In the genomic region with DNA sequence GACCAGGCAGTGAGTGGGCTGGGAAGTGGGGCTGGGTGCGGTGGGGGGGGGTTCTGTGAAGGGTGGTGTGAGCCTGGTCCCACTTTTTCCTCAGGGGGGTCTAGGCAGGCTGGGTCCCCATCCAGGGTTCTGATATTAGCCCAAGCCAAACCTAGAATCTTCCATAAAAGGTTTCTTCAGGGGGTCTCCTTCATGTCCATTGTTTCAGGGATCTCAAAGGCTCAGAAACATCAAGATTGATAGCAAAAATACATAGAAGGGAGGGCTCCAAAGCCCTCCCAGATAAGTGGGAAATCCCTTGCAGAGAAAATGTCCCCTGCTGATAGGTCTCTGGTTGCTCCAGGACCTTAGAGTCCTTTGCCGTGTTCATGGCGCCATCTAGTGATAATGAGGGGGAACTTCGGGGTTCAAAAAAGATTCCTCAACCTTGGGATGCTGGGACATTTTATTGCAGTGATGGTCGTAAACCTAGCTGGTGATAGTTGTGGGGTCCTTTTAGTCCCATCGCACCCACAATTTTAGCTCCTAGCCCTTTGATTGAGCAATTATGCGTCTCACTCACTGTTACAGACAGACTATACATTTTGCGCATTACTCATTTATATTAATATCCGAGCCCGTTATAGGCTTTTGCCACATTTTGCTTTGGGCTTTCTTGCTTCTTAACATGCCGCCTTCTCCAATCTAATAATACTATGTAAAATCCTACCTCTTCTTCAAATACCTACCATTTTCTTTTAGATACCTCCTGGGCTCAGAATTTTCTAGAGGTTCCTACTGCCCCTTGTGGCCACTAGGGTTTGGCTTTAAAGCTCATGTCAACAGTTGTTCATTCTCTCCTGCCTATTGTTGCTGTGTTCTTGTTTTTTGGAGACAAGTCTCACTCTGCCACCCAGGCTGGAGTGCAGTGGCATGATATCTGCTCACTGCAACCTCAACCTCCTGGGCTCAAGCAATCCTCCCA, we compare ENCODE assay signal across 8 cellular contexts. TPM values are rescaled to one million over a fixed set of nuclear protein-coding genes. Genes with fewer than 3 reads are reported as not detected.
DNase-seq lines count a peak whose midpoint lies in the region; ATAC-seq and TF ChIP-seq lines count a peak whose summit lies in the region.

No MANE protein-coding gene starts in this region.

- no peaks in the 10 kb centered on the region for H3K36me3 Mint-ChIP-seq in activated CD4-positive, alpha-beta memory T cell treated with anti-CD3 and anti-CD28 coated beads, Interleukin-2, amount 10 ng/mL, durations not matched to agents 7 days and 5 days (ENCODE audit: low read depth)
- H3K36me3 Mint-ChIP-seq in neural progenitor cell, result peaks cover 29% of the 10 kb centered on the region

- peaks cover 6% of the 10 kb centered on the region for H3K36me3 ChIP-seq in neural progenitor cell

- H3K4me2 ChIP-seq in neural progenitor cell, result peak overlapping the region; percentile 19

- no peaks in the 10 kb centered on the region for H3K9me3 ChIP-seq in neural progenitor cell (ENCODE audit: low read depth)

- H3K27ac Mint-ChIP-seq in activated CD4-positive, alpha-beta memory T cell treated with anti-CD3 and anti-CD28 coated beads, Interleukin-2, amount 10 ng/mL, durations not matched to agents 7 days and 5 days, result no peak overlapping the region
- peak overlapping the region; percentile 92 for H3K27ac Mint-ChIP-seq in neural progenitor cell

- POLR2A ChIA-PET in activated CD4-positive, alpha-beta memory T cell treated with anti-CD3 and anti-CD28 coated beads, Interleukin-2, amount 10 ng/mL, durations not matched to agents 7 days and 5 days (lab: Charles Lee), result interaction anchor here (0.6 to 1.4 kb wide), 2 partner anchors 149 to 236 kb away, joined by 3 to 4 read pairs; no protein-coding TSS in a partner anchor

- peaks cover 90% of the 10 kb centered on the region for H3F3A ChIP-seq in neural progenitor cell (ENCODE audit: low read depth)

- DNase-seq in Caki2 (ENCODE audit: low read depth) (peak; percentile 67), HL-60 (ENCODE audit: low read depth in 1 of 2, low spot score in 1 of 2) (peak; percentile 36 to 70), NCI-H69 (lab: John Stamatoyannopoulos, UW) (peak; percentile 81), fibroblast of peridontal ligament (ENCODE audit: extremely low read depth) (peak; percentile 86), neural progenitor cell (ENCODE audit: low spot score) (peak; percentile 93)
- peak; percentile 55 for DNase-seq in activated CD4-positive, alpha-beta memory T cell treated with anti-CD3 and anti-CD28 coated beads, Interleukin-2, amount 10 ng/mL, durations not matched to agents 7 days and 5 days
- no peak for DNase-seq in effector CD8-positive, alpha-beta T cell (lab: John Stamatoyannopoulos, UW)

- CTCF ChIA-PET in activated CD4-positive, alpha-beta memory T cell treated with anti-CD3 and anti-CD28 coated beads, Interleukin-2, amount 10 ng/mL, durations not matched to agents 7 days and 5 days (lab: Charles Lee), result interaction anchor here (0.6 to 2.3 kb wide), 35 partner anchors 9 to 1596 kb away, joined by 3 to 20 read pairs (median 4); a partner anchor contains a TSS

- H3K27ac ChIP-seq in HL-60 (replicated peaks) (no peak overlapping the region), neural progenitor cell (peak overlapping the region; percentile 86)

- H3K9ac ChIP-seq in neural progenitor cell, result no peak overlapping the region

- H3K4me3 ChIP-seq in HL-60 (replicated peaks; ENCODE audit: insufficient read depth, low read length) (no peak overlapping the region), neural progenitor cell (no peak overlapping the region)

- TF ChIP-seq CTCF in HL-60 (IDR thresholded peaks at IDR 0.05; ENCODE audit: insufficient read depth, low read length), result peak; percentile 84
- TF ChIP-seq CTCF in neural progenitor cell (IDR thresholded peaks at IDR 0.05), result peak; percentile 82

- H4K20me1 ChIP-seq in neural progenitor cell (ENCODE audit: low read depth), result peaks cover 95% of the 10 kb centered on the region

- H2AFZ ChIP-seq in neural progenitor cell (replicated peaks), result no peak overlapping the region

- H3K27me3 ChIP-seq in HL-60 (ENCODE audit: insufficient read depth, poor library complexity, severe bottlenecking) (no peaks in the 10 kb centered on the region), neural progenitor cell (no peaks in the 10 kb centered on the region)

- in situ Hi-C loops in Caki2 (cut with HindIII; ENCODE audit: low pct_unique_long_range_greater_than_20kb, low sequenced_read_pairs), result no loop called here

- peaks cover 14% of the 10 kb centered on the region for H3K4me1 ChIP-seq in neural progenitor cell

- peaks cover 98% of the 10 kb centered on the region for H3K79me2 ChIP-seq in neural progenitor cell (ENCODE audit: low read depth)

- H3K4me1 Mint-ChIP-seq in activated CD4-positive, alpha-beta memory T cell treated with anti-CD3 and anti-CD28 coated beads, Interleukin-2, amount 10 ng/mL, durations not matched to agents 7 days and 5 days, result no peaks in the 10 kb centered on the region
- peaks cover 15% of the 10 kb centered on the region for H3K4me1 Mint-ChIP-seq in neural progenitor cell

- ATAC-seq in GM21825 (IDR thresholded peaks at IDR 0.05; ENCODE audit: unreplicated experiment), result no peak

- no peaks in the 10 kb centered on the region for H3K9me3 Mint-ChIP-seq in activated CD4-positive, alpha-beta memory T cell treated with anti-CD3 and anti-CD28 coated beads, Interleukin-2, amount 10 ng/mL, durations not matched to agents 7 days and 5 days
- no peaks in the 10 kb centered on the region for H3K9me3 Mint-ChIP-seq in neural progenitor cell

- H3K4me3 Mint-ChIP-seq in activated CD4-positive, alpha-beta memory T cell treated with anti-CD3 and anti-CD28 coated beads, Interleukin-2, amount 10 ng/mL, durations not matched to agents 7 days and 5 days, result no peak overlapping the region
- peak overlapping the region; percentile 36 for H3K4me3 Mint-ChIP-seq in neural progenitor cell

- H3K27me3 Mint-ChIP-seq in activated CD4-positive, alpha-beta memory T cell treated with anti-CD3 and anti-CD28 coated beads, Interleukin-2, amount 10 ng/mL, durations not matched to agents 7 days and 5 days, result peaks cover 5% of the 10 kb centered on the region
- no peaks in the 10 kb centered on the region for H3K27me3 Mint-ChIP-seq in neural progenitor cell (ENCODE audit: insufficient read depth, low read depth)

RNA-seq across cellular contexts. Expression of a gene that starts 35.1 kb away (rescaled TPM):
- total RNA-seq in Caki2 (2014; rRNA removed; shearing (Covaris generic); ENCODE audit: low replicate concordance), result 0.29 and 1.2 TPM in 2 replicates
- total RNA-seq in activated CD4-positive, alpha-beta memory T cell treated with anti-CD3 and anti-CD28 coated beads, Interleukin-2, amount 10 ng/mL, durations not matched to agents 7 days and 5 days, result not detected
- total RNA-seq in neural progenitor cell (ENCODE audit: low replicate concordance), result 129 and 137 TPM in 2 replicates

Comparison
In these comparisons a context has a peak if more than half of its experiments do, and no peak if none do; other contexts are left out.
1. RNA of a gene that starts 35.1 kb away (total RNA-seq): 129 to 137 TPM in neural progenitor cell; 0.29 to 1.2 TPM in Caki2 and not detected in activated CD4-positive, alpha-beta memory T cell treated with anti-CD3 and anti-CD28 coated beads, Interleukin-2, amount 10 ng/mL, durations not matched to agents 7 days and 5 days; every median in the first group is over 10 times any median in the second.